In the genomic region with DNA sequence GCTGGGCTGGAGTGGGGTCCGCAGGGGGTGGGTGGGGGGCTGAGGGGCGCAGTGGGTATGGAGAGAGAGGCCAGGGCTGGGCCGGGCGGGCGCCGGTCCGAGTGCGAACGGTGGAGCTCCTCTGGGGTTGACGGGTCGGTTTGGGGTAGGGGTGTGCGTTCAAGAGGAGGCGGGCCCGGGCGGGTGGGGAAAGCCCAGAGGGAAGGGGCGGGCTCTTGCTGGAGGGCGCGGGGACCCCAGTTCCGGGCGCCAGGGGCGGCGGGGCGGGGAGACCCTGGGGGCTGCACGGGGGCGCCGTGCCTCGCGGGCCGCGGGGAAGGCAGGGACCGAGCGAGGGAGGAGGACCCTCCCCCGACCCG, we compare ENCODE assay signal across 17 cellular contexts. TPM values are rescaled to one million over a fixed set of nuclear protein-coding genes. Genes with fewer than 3 reads are reported as not detected.
DNase-seq lines count a peak whose midpoint lies in the region; ATAC-seq and TF ChIP-seq lines count a peak whose summit lies in the region.
"Had no signal": no experiment of that assay in that cellular context is flagged by ENCODE, and none has a peak within 500 bp of the region (broad histone marks: within the 10 kb centered on the region; RNA-seq: fewer than 3 reads in every experiment).

No MANE protein-coding gene starts in this region.

- no peak overlapping the region for H3K27ac ChIP-seq in SJCRH30
- H3K27ac ChIP-seq in hepatocyte = no peak overlapping the region
- no peak overlapping the region for H3K27ac ChIP-seq in stomach
- H3K27ac ChIP-seq: gastroesophageal sphincter had no signal

- no peaks in the 10 kb centered on the region for H3K9me2 ChIP-seq in hepatocyte (replicated peaks; ENCODE audit: insufficient read depth)

- no peak for DNase-seq in activated T-cell treated with anti-CD3 and anti-CD28 coated beads, Interleukin-2, amount 50 U/mL, for 72 hours
- DNase-seq in activated T-cell treated with anti-CD3 and anti-CD28 coated beads for 4 hours (no peak), SJCRH30 (no peak), hepatocyte (ENCODE audit: low spot score) (no peak), stomach (no peak), NCI-H446 (lab: John Stamatoyannopoulos, UW) (no peak)
- DNase-seq: aorta; effector memory CD4-positive, alpha-beta T cell; kidney glomerular epithelial cell; NCI-H1048 had no signal

- no CpG with 5 or more reads among the region's 34 CpGs for WGBS in hepatocyte (ENCODE audit: low lambda C conversion rate, missing lambda C conversion rate)
- 0 to 3% (median 2%) methylated on average over 7 to 33 of the region's 34 CpGs for WGBS in stomach, 5 donors

- ATAC-seq in activated T-cell treated with anti-CD3 and anti-CD28 coated beads, Interleukin-2, amount 50 U/mL, for 72 hours (replicated peaks in 1 of 2) = peak; percentile 16 to 36
- ATAC-seq in GM19395 (IDR thresholded peaks at IDR 0.05; ENCODE audit: unreplicated experiment) (no peak), GM18498 (IDR thresholded peaks at IDR 0.05; ENCODE audit: unreplicated experiment) (no peak)
- ATAC-seq: gastroesophageal sphincter had no signal

- H3K36me3 ChIP-seq in SJCRH30 (no peaks in the 10 kb centered on the region; the same call in 1 of the 2 replicates), hepatocyte (replicated peaks; ENCODE audit: insufficient read depth, low read depth) (no peaks in the 10 kb centered on the region), stomach (peaks cover 0 to 24% (median 18%) of the 10 kb centered on the region in 4 donors)

- H3K9me3 Mint-ChIP-seq in activated T-cell treated with anti-CD3 and anti-CD28 coated beads, Interleukin-2, amount 50 U/mL, for 72 hours = no peaks in the 10 kb centered on the region

- H3K4me3 ChIP-seq in SJCRH30 (peak overlapping the region; percentile 17; the same call in 1 of the 2 replicates), hepatocyte (no peak overlapping the region), stomach (peak overlapping the region in 3 of 4 donors; percentile 21 to 35 (median 22))

- H3K79me2 ChIP-seq in hepatocyte = no peaks in the 10 kb centered on the region

- intact Hi-C loops in stomach (cut with DNase I; ENCODE audit: low total_unique reads) = no loop called here

- no peak overlapping the region for H2AFZ ChIP-seq in hepatocyte

- no peaks in the 10 kb centered on the region for H3K9me3 ChIP-seq in SJCRH30 (replicated peaks)
- H3K9me3 ChIP-seq in hepatocyte (ENCODE audit: low read depth) = no peaks in the 10 kb centered on the region
- no peaks in the 10 kb centered on the region for H3K9me3 ChIP-seq in stomach
- H3K9me3 ChIP-seq: gastroesophageal sphincter had no signal

- no peak for TF ChIP-seq CTCF in hepatocyte (IDR thresholded peaks at IDR 0.05; ENCODE audit: poor library complexity)
- no peak for TF ChIP-seq CTCF in stomach (IDR thresholded peaks at IDR 0.05)

- H3K27me3 Mint-ChIP-seq in activated T-cell treated with anti-CD3 and anti-CD28 coated beads, Interleukin-2, amount 50 U/mL, for 72 hours (ENCODE audit: low read depth) = peaks cover 22% of the 10 kb centered on the region

- H3K4me2 ChIP-seq in hepatocyte = peak overlapping the region; percentile 89

- H3K4me1 Mint-ChIP-seq in activated T-cell treated with anti-CD3 and anti-CD28 coated beads, Interleukin-2, amount 50 U/mL, for 72 hours (ENCODE audit: low read depth) = peaks cover 5% of the 10 kb centered on the region

- TF ChIP-seq POLR2A in stomach (IDR thresholded peaks at IDR 0.05) = no peak

- no peaks in the 10 kb centered on the region for H4K20me1 ChIP-seq in hepatocyte (ENCODE audit: insufficient read depth, poor library complexity, severe bottlenecking)

- H3K4me3 Mint-ChIP-seq in activated T-cell treated with anti-CD3 and anti-CD28 coated beads, Interleukin-2, amount 50 U/mL, for 72 hours = peak overlapping the region; percentile 28 to 51

- H3K4me1 ChIP-seq in SJCRH30 (no peaks in the 10 kb centered on the region), hepatocyte (ENCODE audit: insufficient read depth) (peaks cover 11% of the 10 kb centered on the region), stomach (peaks cover 22 to 24% (median 22%) of the 10 kb centered on the region in 4 donors)

- no peak for TF ChIP-seq EP300 in stomach (IDR thresholded peaks at IDR 0.05)

- peaks cover 4 to 7% of the 10 kb centered on the region in 2 donors for H3K36me3 Mint-ChIP-seq in activated T-cell treated with anti-CD3 and anti-CD28 coated beads, Interleukin-2, amount 50 U/mL, for 72 hours (ENCODE audit: insufficient read depth in 2 of 2)

- no peaks in the 10 kb centered on the region for H3K27me3 ChIP-seq in SJCRH30
- H3K27me3 ChIP-seq in hepatocyte = peaks cover 42% of the 10 kb centered on the region
- peaks cover 18 to 61% (median 34%) of the 10 kb centered on the region in 3 donors for H3K27me3 ChIP-seq in stomach

- H3K27ac Mint-ChIP-seq in activated T-cell treated with anti-CD3 and anti-CD28 coated beads, Interleukin-2, amount 50 U/mL, for 72 hours = no peak overlapping the region

RNA-seq across cellular contexts. Expression of gene SHISA7, which starts 8.0 kb away (rescaled TPM):
- under 1 TPM in 1 of 2 donors, not detected in 1; 0.17 TPM for total RNA-seq in activated T-cell treated with anti-CD3 and anti-CD28 coated beads, Interleukin-2, amount 50 U/mL, for 72 hours
- not detected in 2 replicates for total RNA-seq in SJCRH30 (2014; rRNA removed; shearing (Covaris generic))
- total RNA-seq in hepatocyte = not detected in 2 replicates
- polyA plus RNA-seq in hepatocyte = not detected in 2 replicates
- not detected for total RNA-seq in stomach
- not detected for polyA plus RNA-seq in stomach
- total RNA-seq: aorta, gastroesophageal sphincter, H4, NCI-H460, skeletal muscle tissue had no signal

RNA-seq across cellular contexts. Expression of gene ISOC2, which starts 10.3 kb away (rescaled TPM):
- 10 to 100 TPM; 19.5 to 20.3 TPM for total RNA-seq in activated T-cell treated with anti-CD3 and anti-CD28 coated beads, Interleukin-2, amount 50 U/mL, for 72 hours
- total RNA-seq in SJCRH30 (2014; rRNA removed; shearing (Covaris generic)) = 63.2 and 70.8 TPM in 2 replicates
- total RNA-seq in hepatocyte (79.3 and 90.4 TPM in 2 replicates), stomach (100 to 1,000 TPM in 1 of 5 donors, 10 to 100 TPM in 4; 19.8 to 348 (median 63.6) TPM)
- polyA plus RNA-seq in hepatocyte (64.2 and 72.2 TPM in 2 replicates), stomach (10 to 100 TPM; 76.7 to 80.5 (median 79.6) TPM)

RNA-seq across cellular contexts. Expression of gene C19orf85, which starts 13.4 kb away (rescaled TPM):
- not detected for total RNA-seq in activated T-cell treated with anti-CD3 and anti-CD28 coated beads, Interleukin-2, amount 50 U/mL, for 72 hours
- not detected in 2 replicates for total RNA-seq in SJCRH30 (2014; rRNA removed; shearing (Covaris generic))
- total RNA-seq in hepatocyte = not detected in 2 replicates
- polyA plus RNA-seq in hepatocyte = not detected in 2 replicates
- not detected for total RNA-seq in stomach
- under 1 TPM in 1 of 3 donors, not detected in 2; 0.23 TPM for polyA plus RNA-seq in stomach
- total RNA-seq: aorta, gastroesophageal sphincter, H4, NCI-H460, occipital lobe, skeletal muscle tissue had no signal
- polyA plus RNA-seq: aorta had no signal

RNA-seq across cellular contexts. Expression of gene ZNF628, which starts 25.3 kb away (rescaled TPM):
- total RNA-seq in activated T-cell treated with anti-CD3 and anti-CD28 coated beads, Interleukin-2, amount 50 U/mL, for 72 hours = 1 to 10 TPM; 7.9 to 9.0 TPM
- 2.9 and 3.6 TPM in 2 replicates for total RNA-seq in SJCRH30 (2014; rRNA removed; shearing (Covaris generic))
- total RNA-seq in hepatocyte (2.2 and 4.7 TPM in 2 replicates), stomach (10 to 100 TPM in 1 of 5 donors, 1 to 10 TPM in 3, under 1 TPM in 1; 0.58 to 16.1 (median 5.7) TPM)
- polyA plus RNA-seq in hepatocyte (1.0 and 1.2 TPM in 2 replicates), stomach (1 to 10 TPM; 2.0 to 7.2 (median 4.3) TPM)

RNA-seq across cellular contexts. Expression of gene NAT14, which starts 33.8 kb away (rescaled TPM):
- 10 to 100 TPM; 19.2 to 20.5 TPM for total RNA-seq in activated T-cell treated with anti-CD3 and anti-CD28 coated beads, Interleukin-2, amount 50 U/mL, for 72 hours
- total RNA-seq in SJCRH30 (2014; rRNA removed; shearing (Covaris generic)) = 22.1 and 25.9 TPM in 2 replicates
- total RNA-seq in hepatocyte (14.0 and 22.3 TPM in 2 replicates), stomach (1 to 10 TPM in 2 of 5 donors, not detected in 3; 4.3 to 6.4 TPM)
- polyA plus RNA-seq in hepatocyte (40.3 and 43.6 TPM in 2 replicates), stomach (10 to 100 TPM in 2 of 3 donors, 1 to 10 TPM in 1; 8.7 to 22.1 (median 14.4) TPM)

Comparison
In these comparisons a context has a peak if more than half of its experiments do, and no peak if none do; other contexts are left out.
1. ATAC-seq: peak in activated T-cell treated with anti-CD3 and anti-CD28 coated beads, Interleukin-2, amount 50 U/mL, for 72 hours (2 of 2); none in GM19395 (single experiment) and GM18498 (single experiment).